ENCODE assay signal across 19 cellular contexts in the genomic region with DNA sequence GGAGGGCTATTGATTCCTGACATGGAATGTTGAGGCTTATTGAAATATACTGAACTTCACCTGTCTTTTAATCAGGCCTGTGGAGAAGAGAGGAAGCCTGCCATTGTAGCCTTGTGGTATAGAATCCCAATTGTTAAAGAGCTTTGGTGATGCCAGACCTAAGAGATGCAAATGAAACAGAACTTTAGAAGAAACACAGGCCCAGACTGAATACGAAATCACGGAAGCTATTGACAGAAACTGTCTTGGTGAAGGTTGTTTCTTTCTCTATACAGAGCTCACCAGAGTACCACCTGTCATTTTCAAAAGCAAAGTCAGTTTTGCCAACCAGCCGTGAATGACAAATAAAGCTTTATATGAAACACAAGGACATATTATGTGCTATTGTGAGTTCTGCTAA.
DNase-seq lines count a peak whose midpoint lies in the region; ATAC-seq, FAIRE-seq and TF ChIP-seq lines count a peak whose summit lies in the region.
"Had no signal": no experiment of that assay in that cellular context is flagged by ENCODE, and none has a peak within 500 bp of the region (broad histone marks: within the 10 kb centered on the region; RNA-seq: fewer than 3 reads in every experiment).

No MANE protein-coding gene starts in this region.

- H3K27me3 ChIP-seq in HUES48 (ENCODE audit: control insufficient read depth, insufficient read depth, low read length): no peaks in the 10 kb centered on the region
- no peaks in the 10 kb centered on the region for H3K27me3 ChIP-seq in H1 (replicated peaks in 1 of 4; ENCODE audit: control insufficient read depth in 3 of 4, extremely low read depth in 1 of 4, insufficient read depth in 3 of 4, low read length in 3 of 4)
- H3K27me3 ChIP-seq: colonic mucosa, heart left ventricle, suprapubic skin had no signal

- H2AFZ ChIP-seq in H1 (ENCODE audit: low read length): no peak overlapping the region

- H3K4me2 ChIP-seq in H1 (ENCODE audit: insufficient read depth in 1 of 2, low read depth in 2 of 2, low read length in 2 of 2): no peak overlapping the region

- H3K14ac ChIP-seq in H1 (ENCODE audit: insufficient read length): no peak overlapping the region

- H3K9me3 ChIP-seq in HUES48 (ENCODE audit: control insufficient read depth, insufficient read depth, low read length) (no peaks in the 10 kb centered on the region), H1 (ENCODE audit: insufficient read depth in 2 of 2, low read depth in 1 of 2, low read length in 1 of 2) (no peaks in the 10 kb centered on the region)
- H3K9me3 ChIP-seq: colonic mucosa, heart left ventricle, suprapubic skin had no signal

- H2BK12ac ChIP-seq in H1 (ENCODE audit: low read depth, low read length): no peak overlapping the region

- no peak overlapping the region for H3K23ac ChIP-seq in H1 (ENCODE audit: insufficient read length)

- H4K5ac ChIP-seq in H1 (ENCODE audit: insufficient read length, low read depth, low read length): no peak overlapping the region

- H2BK5ac ChIP-seq in H1 (ENCODE audit: low read depth, low read length): no peak overlapping the region

- no peaks in the 10 kb centered on the region for H3K23me2 ChIP-seq in H1 (ENCODE audit: low read depth, low read length)

- H3K4ac ChIP-seq in H1 (replicated peaks; ENCODE audit: insufficient read length, low read depth, low read length): no peak overlapping the region

- POLR2A ChIA-PET in H1 (lab: Charles Lee; ENCODE audit: partially characterized antibody): no interaction called here

- no peak overlapping the region for H3K56ac ChIP-seq in H1 (replicated peaks; ENCODE audit: insufficient read length, low read depth, low read length)

- CTCF ChIA-PET in H1 (lab: Charles Lee; ENCODE audit: partially characterized antibody): interaction anchor here (0.7 kb wide), 1 partner anchor 614 kb away, joined by 3 read pairs; no protein-coding TSS in a partner anchor

- ATAC-seq in HG03095 (IDR thresholded peaks at IDR 0.05; ENCODE audit: unreplicated experiment): no peak
- ATAC-seq: heart left ventricle had no signal

- H3K79me2 ChIP-seq in H1 (ENCODE audit: control insufficient read depth in 1 of 2, insufficient read depth in 2 of 2, low read length in 2 of 2): no peaks in the 10 kb centered on the region

- H3K36me3 ChIP-seq in HUES48 (ENCODE audit: control insufficient read depth, insufficient read depth, low read length) (no peaks in the 10 kb centered on the region), H1 (ENCODE audit: control insufficient read depth in 2 of 4, insufficient read depth in 4 of 4, low read length in 3 of 4) (no peaks in the 10 kb centered on the region)
- H3K36me3 ChIP-seq: colonic mucosa, heart left ventricle, suprapubic skin had no signal

- no peak for TF ChIP-seq POLR2A in H1 (IDR thresholded peaks at IDR 0.05; ENCODE audit: control extremely low read depth in 1 of 2, low read depth in 2 of 2, low read length in 2 of 2)

- FAIRE-seq in H1 (lab: Jason Lieb, UNC): peak; percentile 89
- FAIRE-seq: endometrium, kidney had no signal

- TF ChIP-seq CTCF in H1 (IDR thresholded peaks at IDR 0.05; ENCODE audit: control extremely low read depth in 1 of 3, insufficient read depth in 1 of 3, low read depth in 1 of 3, low read length in 3 of 3): no peak
- TF ChIP-seq CTCF in GM13976 (IDR thresholded peaks at IDR 0.05; ENCODE audit: borderline replicate concordance, control extremely low read depth, extremely low read depth, insufficient read depth, missing control alignments): no peak

- DNase-seq in DMS153 treated with DMSO at 0.1 percent for 48 hours (lab: John Stamatoyannopoulos, UW; ENCODE audit: unreplicated experiment) (peak; percentile 57), NCI-H2107 treated with DMSO at 0.1 percent for 48 hours (lab: John Stamatoyannopoulos, UW; ENCODE audit: unreplicated experiment) (peak; percentile 98), H1 (ENCODE audit: low read depth in 1 of 2, low spot score in 2 of 2) (no peak), amniotic stem cell (lab: John Stamatoyannopoulos, UW) (no peak), GM13976 (ENCODE audit: low spot score) (no peak)
- DNase-seq: activated CD4-positive, CD25-positive, alpha-beta regulatory T cell treated with anti-CD3 and anti-CD28 coated beads, Interleukin-2, amount 50 U/mL, for 72 hours; activated naive CD8-positive, alpha-beta T cell treated with anti-CD3 and anti-CD28 coated beads for 36 hours; CD4-positive, alpha-beta memory T cell; colonic mucosa; heart left ventricle; Karpas-422; kidney; NCI-H2171; occipital lobe; T1000 had no signal

- 0 out of 4 replicates have a peak, but pooled peaks of 1 of the 2 experiments have one; percentile 5 for TF ChIP-seq RAD21 in H1 (IDR thresholded peaks at IDR 0.05 in 1 of 2, conservative IDR thresholded peaks at IDR 0.05 in 1 of 2; ENCODE audit: low read depth in 2 of 2, low read length in 2 of 2)

- H3K9ac ChIP-seq in HUES48 (ENCODE audit: low read depth, low read length): no peak overlapping the region
- H3K9ac ChIP-seq in H1 (replicated peaks in 1 of 4; ENCODE audit: extremely low read depth in 1 of 4, low read depth in 3 of 4, low read length in 3 of 4): no peak overlapping the region

- no peak for TF ChIP-seq EP300 in H1 (IDR thresholded peaks at IDR 0.05; ENCODE audit: borderline replicate concordance in 1 of 2, low read depth in 2 of 2, low read length in 2 of 2)

- H3K27ac ChIP-seq in HUES48 (ENCODE audit: low read depth, low read length) (peak overlapping the region; percentile 11), H1 (ENCODE audit: low read depth, low read length) (no peak overlapping the region)
- H3K27ac ChIP-seq: colonic mucosa, heart left ventricle, suprapubic skin had no signal

- 28% methylated on average over 3 of the region's 3 CpGs; no CpG with 5 or more reads in 1 of the 2 experiments for WGBS in H1 (ENCODE audit: extremely low coverage in 1 of 2, insufficient coverage in 1 of 2, insufficient read length in 1 of 2, insufficient replicate concordance in 2 of 2, low coverage in 1 of 2, low lambda C conversion rate in 2 of 2, missing lambda C conversion rate in 1 of 2), 2 experiments

- no peak overlapping the region for H2BK120ac ChIP-seq in H1 (replicated peaks; ENCODE audit: low read depth, low read length)

- no peaks in the 10 kb centered on the region for H3K79me1 ChIP-seq in H1 (ENCODE audit: low read depth, low read length)

- no peak overlapping the region for H2AK5ac ChIP-seq in H1 (ENCODE audit: low read depth, low read length)

- in situ Hi-C loops in GM13976 (cut with MboI; ENCODE audit: low sequenced_read_pairs, unreplicated experiment): no loop called here

- H3K18ac ChIP-seq in H1 (ENCODE audit: extremely low read depth, low read length): no peak overlapping the region

- no peak overlapping the region for H4K8ac ChIP-seq in H1 (ENCODE audit: extremely low read depth, insufficient read depth, low read length)

- no peak overlapping the region for H2BK20ac ChIP-seq in H1 (ENCODE audit: low read length)

- H3K4me1 ChIP-seq in HUES48 (ENCODE audit: control insufficient read depth, insufficient read depth, low read length) (peaks cover 22% of the 10 kb centered on the region), H1 (replicated peaks in 1 of 4; ENCODE audit: control insufficient read depth in 3 of 4, insufficient read depth in 4 of 4, low read length in 3 of 4) (peaks cover 0 to 3% (median 0%) of the 10 kb centered on the region in 4 experiments; a peak in 1 of 7 replicates)
- H3K4me1 ChIP-seq: colonic mucosa, heart left ventricle, suprapubic skin had no signal

- H4K20me1 ChIP-seq in H1 (replicated peaks in 1 of 2; ENCODE audit: control insufficient read depth in 1 of 2, insufficient read depth in 2 of 2, low read length in 2 of 2): no peaks in the 10 kb centered on the region

- H4K91ac ChIP-seq in H1 (replicated peaks; ENCODE audit: insufficient read length, low read length): no peak overlapping the region

- H3K4me3 ChIP-seq in HUES48 (ENCODE audit: low read depth, low read length) (no peak overlapping the region), H1 (ENCODE audit: extremely low read depth in 1 of 4, insufficient read depth in 2 of 4, low read depth in 3 of 4, low read length in 4 of 4) (peak overlapping the region in 1 of 4 experiments; percentile 7; a peak in 1 of 8 replicates)
- H3K4me3 ChIP-seq: colonic mucosa, heart left ventricle, suprapubic skin had no signal

- H2BK15ac ChIP-seq in H1 (ENCODE audit: low read length): no peak overlapping the region

Comparison
In these comparisons a context has a peak if more than half of its experiments do, and no peak if none do; other contexts are left out.
1. DNase-seq: peak in DMS153 treated with DMSO at 0.1 percent for 48 hours (single experiment) and NCI-H2107 treated with DMSO at 0.1 percent for 48 hours (single experiment); none in H1 (0 of 2), amniotic stem cell (single experiment) and GM13976 (single experiment).